19 cellular contexts compared by ENCODE assay signal in genomic region chr6:169370666-169371343, GRCh38.
DNase-seq lines count a peak whose midpoint lies in the region; ATAC-seq and TF ChIP-seq lines count a peak whose summit lies in the region.
"Had no signal": no experiment of that assay in that cellular context is flagged by ENCODE, and none has a peak within 500 bp of the region (broad histone marks: within the 10 kb centered on the region; RNA-seq: fewer than 3 reads in every experiment).

No MANE protein-coding gene starts in this region.

- no peak for DNase-seq in activated CD8-positive, alpha-beta memory T cell treated with anti-CD3 and anti-CD28 coated beads, Interleukin-2, amount 10 ng/mL, durations not matched to agents 7 days and 5 days
- DNase-seq in activated CD8-positive, alpha-beta memory T cell treated with anti-CD3 and anti-CD28 coated beads, Interleukin-2, amount 50 U/mL, for 4 hours, result no peak
- DNase-seq in WTC11 (ENCODE audit: low spot score) (no peak), AML-193 (lab: John Stamatoyannopoulos, UW) (no peak), epidermal melanocyte (ENCODE audit: insufficient read length, low spot score) (no peak)
- DNase-seq: activated CD4-positive, alpha-beta T cell treated with anti-CD3 and anti-CD28 coated beads, Interleukin-2, amount 50 U/mL, for 4 hours; central memory CD4-positive, alpha-beta T cell; hippocampal formation; NCI-H2029; NCI-H526 treated with DMSO at 0.1 percent for 48 hours; right cardiac atrium; stimulated activated CD4-positive, alpha-beta T cell treated with anti-CD3 and anti-CD28 coated beads, Interleukin-2, amount 100 ng/mL, for 24 hours had no signal

- CTCF ChIA-PET in activated CD8-positive, alpha-beta memory T cell treated with anti-CD3 and anti-CD28 coated beads, Interleukin-2, amount 10 ng/mL, durations not matched to agents 7 days and 5 days (lab: Charles Lee), result no interaction called here
- CTCF ChIA-PET in WTC11 (lab: Charles Lee), result interaction anchor here (0.7 to 1.2 kb wide), 3 partner anchors 21 to 478 kb away, joined by 3 read pairs; no protein-coding TSS in a partner anchor

- POLR2A ChIA-PET in WTC11 (lab: Charles Lee), result no interaction called here

- H3K36me3 Mint-ChIP-seq in activated CD8-positive, alpha-beta memory T cell treated with anti-CD3 and anti-CD28 coated beads, Interleukin-2, amount 10 ng/mL, durations not matched to agents 7 days and 5 days, result no peaks in the 10 kb centered on the region
- peaks cover 24% of the 10 kb centered on the region for H3K36me3 Mint-ChIP-seq in WTC11
- H3K36me3 Mint-ChIP-seq: activated naive CD8-positive, alpha-beta T cell had no signal

- no peak overlapping the region for H3K4me3 Mint-ChIP-seq in activated CD8-positive, alpha-beta memory T cell treated with anti-CD3 and anti-CD28 coated beads, Interleukin-2, amount 10 ng/mL, durations not matched to agents 7 days and 5 days
- no peak overlapping the region for H3K4me3 Mint-ChIP-seq in WTC11
- H3K4me3 Mint-ChIP-seq: activated naive CD8-positive, alpha-beta T cell; B cell; dendritic cell treated with granulocyte-macrophage colony-stimulating factor and Interleukin-4, amounts not matched to agents 40 ng/mL and 50 ng/mL, for 4 days had no signal

- peaks cover 4% of the 10 kb centered on the region for H3K9me3 Mint-ChIP-seq in activated CD8-positive, alpha-beta memory T cell treated with anti-CD3 and anti-CD28 coated beads, Interleukin-2, amount 10 ng/mL, durations not matched to agents 7 days and 5 days (ENCODE audit: low read depth)
- H3K9me3 Mint-ChIP-seq in WTC11, result peaks cover 37% of the 10 kb centered on the region
- H3K9me3 Mint-ChIP-seq: activated T-helper 2 cell treated with anti-CD3 and anti-CD28 coated beads, Interferon-gamma antibody, Interleukin-2, Interleukin-4, amounts not matched to agents 10 μg/mL and 5 μg/mL and 100 μg/mL, durations not matched to agents 14 hours and 24 hours and 36 hours had no signal

- H3K27ac Mint-ChIP-seq in activated CD8-positive, alpha-beta memory T cell treated with anti-CD3 and anti-CD28 coated beads, Interleukin-2, amount 10 ng/mL, durations not matched to agents 7 days and 5 days, result no peak overlapping the region
- no peak overlapping the region for H3K27ac Mint-ChIP-seq in WTC11
- H3K27ac Mint-ChIP-seq: activated naive CD8-positive, alpha-beta T cell; activated T-helper 2 cell treated with anti-CD3 and anti-CD28 coated beads, Interferon-gamma antibody, Interleukin-2, Interleukin-4, amounts not matched to agents 10 μg/mL and 5 μg/mL and 100 μg/mL, durations not matched to agents 14 hours and 24 hours and 36 hours; dendritic cell treated with granulocyte-macrophage colony-stimulating factor and Interleukin-4, amounts not matched to agents 40 ng/mL and 50 ng/mL, for 4 days had no signal

- no peaks in the 10 kb centered on the region for H3K27me3 Mint-ChIP-seq in activated CD8-positive, alpha-beta memory T cell treated with anti-CD3 and anti-CD28 coated beads, Interleukin-2, amount 10 ng/mL, durations not matched to agents 7 days and 5 days
- H3K27me3 Mint-ChIP-seq in WTC11 (ENCODE audit: low read depth), result no peaks in the 10 kb centered on the region; the same call in 1 of the 2 replicates
- H3K27me3 Mint-ChIP-seq: B cell had no signal

- peak; percentile 52 for ATAC-seq in activated CD8-positive, alpha-beta memory T cell treated with anti-CD3 and anti-CD28 coated beads, Interleukin-2, amount 10 ng/mL, durations not matched to agents 7 days and 5 days
- peak; percentile 17; the same call in 1 of the 2 replicates for ATAC-seq in WTC11
- ATAC-seq in esophagus mucosa, result peak; percentile 24
- ATAC-seq in HG02885 (IDR thresholded peaks at IDR 0.05; ENCODE audit: poor library complexity, unreplicated experiment), result no peak
- no peak for ATAC-seq in GM21367 (IDR thresholded peaks at IDR 0.05; ENCODE audit: unreplicated experiment)
- ATAC-seq: right cardiac atrium had no signal

- H3K4me1 Mint-ChIP-seq in activated CD8-positive, alpha-beta memory T cell treated with anti-CD3 and anti-CD28 coated beads, Interleukin-2, amount 10 ng/mL, durations not matched to agents 7 days and 5 days, result no peaks in the 10 kb centered on the region
- H3K4me1 Mint-ChIP-seq in WTC11, result no peaks in the 10 kb centered on the region
- H3K4me1 Mint-ChIP-seq: B cell had no signal

- TF ChIP-seq CTCF in WTC11 (IDR thresholded peaks at IDR 0.05), result no peak

TF ChIP-seq in WTC11, 78 proteins besides CTCF, POLR2A, EP300 and RAD21:
- TF ChIP-seq KAT7 (CRISPR knock-in tag; IDR thresholded peaks at IDR 0.05; ENCODE audit: borderline replicate concordance) (no peak), HMGA2 (CRISPR knock-in tag; IDR thresholded peaks at IDR 0.05) (no peak), MXD4 (CRISPR knock-in tag; IDR thresholded peaks at IDR 0.05; ENCODE audit: borderline replicate concordance) (no peak), IRF1 (CRISPR knock-in tag; IDR thresholded peaks at IDR 0.05) (no peak), JUN (CRISPR knock-in tag; IDR thresholded peaks at IDR 0.05) (no peak), TP53 (CRISPR knock-in tag; IDR thresholded peaks at IDR 0.05) (no peak), NR2C2 (CRISPR knock-in tag; IDR thresholded peaks at IDR 0.05) (no peak), OVOL2 (CRISPR knock-in tag; IDR thresholded peaks at IDR 0.05; ENCODE audit: borderline replicate concordance) (no peak), ZNF671 (CRISPR knock-in tag; IDR thresholded peaks at IDR 0.05) (no peak), USF2 (CRISPR knock-in tag; IDR thresholded peaks at IDR 0.05) (no peak)

Comparison
In these comparisons a context has a peak if more than half of its experiments do, and no peak if none do; other contexts are left out.
1. ATAC-seq: peak in activated CD8-positive, alpha-beta memory T cell treated with anti-CD3 and anti-CD28 coated beads, Interleukin-2, amount 10 ng/mL, durations not matched to agents 7 days and 5 days (single experiment), WTC11 (single experiment) and esophagus mucosa (single experiment); none in HG02885 (single experiment) and GM21367 (single experiment).